Comparison of ENCODE assay signal across 17 cellular contexts in genomic region chr12:131796411-131796736, GRCh38. TPM values are rescaled to one million over a fixed set of nuclear protein-coding genes. Genes with fewer than 3 reads are reported as not detected.
"Had no signal": no experiment of that assay in that cellular context is flagged by ENCODE, and none has a peak within 500 bp of the region (broad histone marks: within the 10 kb centered on the region; RNA-seq: fewer than 3 reads in every experiment).

No MANE protein-coding gene starts in this region.

- H3K4me1 ChIP-seq: left ventricle myocardium inferior, sigmoid colon, tibial nerve had no signal

- H3K4me3 Mint-ChIP-seq: activated CD4-positive, alpha-beta T cell treated with anti-CD3 and anti-CD28 coated beads, Interleukin-2, amount 10 ng/mL, durations not matched to agents 7 days and 5 days; activated naive CD4-positive, alpha-beta T cell treated with anti-CD3 and anti-CD28 coated beads for 36 hours; activated naive CD8-positive, alpha-beta T cell treated with anti-CD3 and anti-CD28 coated beads, Interleukin-2, amount 50 U/mL, for 24 hours; activated T-helper 17 cell treated with anti-CD3 and anti-CD28 coated beads, Interleukin-2, amount 50 U/mL, for 72 hours; nephron had no signal

- H3K9me3 Mint-ChIP-seq: activated naive CD4-positive, alpha-beta T cell treated with anti-CD3 and anti-CD28 coated beads for 36 hours; activated naive CD8-positive, alpha-beta T cell treated with anti-CD3 and anti-CD28 coated beads, Interleukin-2, amount 50 U/mL, for 24 hours; activated T-helper 17 cell treated with anti-CD3 and anti-CD28 coated beads, Interleukin-2, amount 50 U/mL, for 72 hours; nephron had no signal

- ATAC-seq: activated naive CD8-positive, alpha-beta T cell treated with anti-CD3 and anti-CD28 coated beads, Interleukin-2, amount 50 U/mL, for 24 hours; activated T-helper 17 cell treated with anti-CD3 and anti-CD28 coated beads, Interleukin-2, amount 50 U/mL, for 72 hours had no signal

- DNase-seq: activated CD4-positive, alpha-beta T cell treated with anti-CD3 and anti-CD28 coated beads, Interleukin-2, amount 10 ng/mL, durations not matched to agents 7 days and 5 days; activated CD4-positive, CD25-positive, alpha-beta regulatory T cell; activated naive CD4-positive, alpha-beta T cell treated with anti-CD3 and anti-CD28 coated beads for 36 hours; activated naive CD8-positive, alpha-beta T cell treated with anti-CD3 and anti-CD28 coated beads, Interleukin-2, amount 50 U/mL, for 24 hours; aorta; foreskin fibroblast; glutamatergic neuron; hypothalamus; left ventricle myocardium inferior; mesenchymal stem cell; sigmoid colon; spleen; substantia nigra; T-helper 2 cell had no signal

- H3K4me1 Mint-ChIP-seq: activated CD4-positive, alpha-beta T cell treated with anti-CD3 and anti-CD28 coated beads, Interleukin-2, amount 10 ng/mL, durations not matched to agents 7 days and 5 days; activated T-helper 17 cell treated with anti-CD3 and anti-CD28 coated beads, Interleukin-2, amount 50 U/mL, for 72 hours; nephron had no signal

- H3K27me3 ChIP-seq: sigmoid colon, spleen, tibial nerve had no signal

- H3K27ac ChIP-seq: left ventricle myocardium inferior, sigmoid colon, tibial nerve had no signal

- H3K27ac Mint-ChIP-seq: activated CD4-positive, alpha-beta T cell treated with anti-CD3 and anti-CD28 coated beads, Interleukin-2, amount 10 ng/mL, durations not matched to agents 7 days and 5 days; activated naive CD4-positive, alpha-beta T cell treated with anti-CD3 and anti-CD28 coated beads for 36 hours; activated naive CD8-positive, alpha-beta T cell treated with anti-CD3 and anti-CD28 coated beads, Interleukin-2, amount 50 U/mL, for 24 hours; activated T-helper 17 cell treated with anti-CD3 and anti-CD28 coated beads, Interleukin-2, amount 50 U/mL, for 72 hours; nephron had no signal

- H3K9me3 ChIP-seq: left ventricle myocardium inferior, sigmoid colon, spleen, tibial nerve had no signal

- H3K4me3 ChIP-seq: left ventricle myocardium inferior, sigmoid colon, spleen, tibial nerve had no signal

- H3K27me3 Mint-ChIP-seq: activated CD4-positive, alpha-beta T cell treated with anti-CD3 and anti-CD28 coated beads, Interleukin-2, amount 10 ng/mL, durations not matched to agents 7 days and 5 days; activated naive CD8-positive, alpha-beta T cell treated with anti-CD3 and anti-CD28 coated beads, Interleukin-2, amount 50 U/mL, for 24 hours; activated T-helper 17 cell treated with anti-CD3 and anti-CD28 coated beads, Interleukin-2, amount 50 U/mL, for 72 hours had no signal

RNA-seq across cellular contexts. Expression of gene MMP17, which starts 31.8 kb away (rescaled TPM):
- total RNA-seq: activated naive CD4-positive, alpha-beta T cell treated with anti-CD3 and anti-CD28 coated beads for 36 hours had no signal
